14 cellular contexts compared by ENCODE assay signal in genomic region chr6:48067148-48067709, GRCh38. TPM values are rescaled to one million over a fixed set of nuclear protein-coding genes. Genes with fewer than 3 reads are reported as not detected.
"Had no signal": no experiment of that assay in that cellular context is flagged by ENCODE, and none has a peak within 500 bp of the region (broad histone marks: within the 10 kb centered on the region; RNA-seq: fewer than 3 reads in every experiment).

No MANE protein-coding gene starts in this region.

- H3K4me3 Mint-ChIP-seq: activated CD8-positive, alpha-beta T cell treated with anti-CD3 and anti-CD28 coated beads, Interleukin-2, amount 10 ng/mL, durations not matched to agents 7 days and 5 days; activated T-helper 1 cell treated with anti-CD3 and anti-CD28 coated beads, Interleukin-12 subunit alpha, Interleukin-12 subunit beta, Interleukin-2, Interleukin-4 antibody, amounts not matched to agents 30 ng/mL and 10 ng/mL and 1 ng/mL, durations not matched to agents 14 hours and 24 hours and 36 hours; T-helper 1 cell treated with Interleukin-12 subunit alpha and Interleukin-12 subunit beta and Interleukin-4 antibody, amounts not matched to agents 30 μg/mL and 1 μg/mL, for 36 hours had no signal

- H3K27ac ChIP-seq: gastroesophageal sphincter, sigmoid colon, upper lobe of right lung had no signal

- H3K9me3 Mint-ChIP-seq: activated T-helper 1 cell treated with anti-CD3 and anti-CD28 coated beads, Interleukin-12 subunit alpha, Interleukin-12 subunit beta, Interleukin-2, Interleukin-4 antibody, amounts not matched to agents 30 ng/mL and 10 ng/mL and 1 ng/mL, durations not matched to agents 14 hours and 24 hours and 36 hours; T-helper 1 cell treated with Interleukin-12 subunit alpha and Interleukin-12 subunit beta and Interleukin-4 antibody, amounts not matched to agents 30 μg/mL and 1 μg/mL, for 36 hours; WTC11 had no signal

- H3K36me3 Mint-ChIP-seq: naive B cell, WTC11 had no signal

- ATAC-seq: activated CD8-positive, alpha-beta T cell treated with anti-CD3 and anti-CD28 coated beads, Interleukin-2, amount 10 ng/mL, durations not matched to agents 7 days and 5 days; gastroesophageal sphincter had no signal

- DNase-seq: activated CD4-positive, alpha-beta T cell treated with anti-CD3 and anti-CD28 coated beads for 48 hours; activated CD8-positive, alpha-beta T cell treated with anti-CD3 and anti-CD28 coated beads, Interleukin-2, amount 10 ng/mL, durations not matched to agents 7 days and 5 days; activated naive CD4-positive, alpha-beta T cell; naive B cell; occipital lobe; sigmoid colon; stimulated activated CD4-positive, alpha-beta T cell treated with anti-CD3 and anti-CD28 coated beads, Interleukin-12 subunit alpha, Interleukin-12 subunit beta, amount 100 ng/mL, for 4 hours; stimulated activated naive CD4-positive, alpha-beta T cell; upper lobe of right lung had no signal

- H3K36me3 ChIP-seq: gastroesophageal sphincter, sigmoid colon, upper lobe of right lung had no signal

- H3K27ac Mint-ChIP-seq: activated CD8-positive, alpha-beta T cell treated with anti-CD3 and anti-CD28 coated beads, Interleukin-2, amount 10 ng/mL, durations not matched to agents 7 days and 5 days; activated T-helper 1 cell treated with anti-CD3 and anti-CD28 coated beads, Interleukin-12 subunit alpha, Interleukin-12 subunit beta, Interleukin-2, Interleukin-4 antibody, amounts not matched to agents 30 ng/mL and 10 ng/mL and 1 ng/mL, durations not matched to agents 14 hours and 24 hours and 36 hours; naive B cell; T-helper 1 cell treated with Interleukin-12 subunit alpha and Interleukin-12 subunit beta and Interleukin-4 antibody, amounts not matched to agents 30 μg/mL and 1 μg/mL, for 36 hours; WTC11 had no signal

- H3K4me3 ChIP-seq: gastroesophageal sphincter, lung had no signal

- H3K9me3 ChIP-seq: gastroesophageal sphincter, sigmoid colon, upper lobe of right lung had no signal

RNA-seq across cellular contexts. Expression of gene PTCHD4, which starts 43.8 kb away (rescaled TPM):
- total RNA-seq: activated CD8-positive, alpha-beta T cell treated with anti-CD3 and anti-CD28 coated beads, Interleukin-2, amount 10 ng/mL, durations not matched to agents 7 days and 5 days; activated T-helper 1 cell treated with anti-CD3 and anti-CD28 coated beads, Interleukin-12 subunit alpha, Interleukin-12 subunit beta, Interleukin-2, Interleukin-4 antibody, amounts not matched to agents 30 ng/mL and 10 ng/mL and 1 ng/mL, durations not matched to agents 14 hours and 24 hours and 36 hours had no signal
